In genomic region chr20:44829688-44830087, GRCh38 we compare ENCODE assay signal across 1 cellular context.
TF ChIP-seq lines count a peak whose summit lies in the region.

No MANE protein-coding gene starts in this region.

TF ChIP-seq in HEK293, 187 proteins besides CTCF, POLR2A, EP300 and RAD21 (continued from another document and continues in another):
- TF ChIP-seq ZBTB44 (tag by site-specific recombination; IDR thresholded peaks at IDR 0.05) (peak; percentile 80), ZSCAN4 (tag by site-specific recombination; IDR thresholded peaks at IDR 0.05) (no peak), ZNF221 (tag by site-specific recombination; IDR thresholded peaks at IDR 0.05; ENCODE audit: borderline replicate concordance) (no peak), ZNF37A (tag by site-specific recombination; IDR thresholded peaks at IDR 0.05) (no peak), KLF7 (tag by site-specific recombination; IDR thresholded peaks at IDR 0.05; ENCODE audit: borderline replicate concordance) (no peak), ZBTB1 (tag by site-specific recombination; IDR thresholded peaks at IDR 0.05) (no peak), ZFP3 (tag by site-specific recombination; IDR thresholded peaks at IDR 0.05; ENCODE audit: low read depth) (no peak), ZNF776 (tag by site-specific recombination; IDR thresholded peaks at IDR 0.05; ENCODE audit: borderline replicate concordance) (no peak), ZNF585B (tag by site-specific recombination; IDR thresholded peaks at IDR 0.05) (no peak), ZNF704 (tag by site-specific recombination; IDR thresholded peaks at IDR 0.05) (no peak), ZNF623 (tag by site-specific recombination; IDR thresholded peaks at IDR 0.05) (no peak), TRIM28 (IDR thresholded peaks at IDR 0.05; ENCODE audit: borderline replicate concordance, low read length) (peak; percentile 76), ZNF394 (tag by site-specific recombination; IDR thresholded peaks at IDR 0.05; ENCODE audit: borderline replicate concordance) (peak; percentile 25; the same call in 1 of the 2 replicates), ZNF341 (tag by site-specific recombination; IDR thresholded peaks at IDR 0.05; ENCODE audit: low read depth) (no peak), GLI2 (tag by site-specific recombination; IDR thresholded peaks at IDR 0.05; ENCODE audit: borderline replicate concordance, low read depth) (no peak), ZNF148 (tag by site-specific recombination; IDR thresholded peaks at IDR 0.05; ENCODE audit: borderline replicate concordance) (no peak), YY1 (tag by site-specific recombination; IDR thresholded peaks at IDR 0.05) (no peak), ZNF707 (tag by site-specific recombination; IDR thresholded peaks at IDR 0.05) (no peak), ZNF600 (tag by site-specific recombination; IDR thresholded peaks at IDR 0.05) (peak; percentile 69), AEBP2 (tag by site-specific recombination; IDR thresholded peaks at IDR 0.05; ENCODE audit: borderline replicate concordance) (no peak), ZNF48 (tag by site-specific recombination; IDR thresholded peaks at IDR 0.05) (no peak), ZNF114 (tag by site-specific recombination; IDR thresholded peaks at IDR 0.05) (no peak), OSR2 (tag by site-specific recombination; IDR thresholded peaks at IDR 0.05) (peak; percentile 79), ZNF121 (tag by site-specific recombination; IDR thresholded peaks at IDR 0.05) (no peak), ZNF19 (tag by site-specific recombination; IDR thresholded peaks at IDR 0.05; ENCODE audit: low read depth) (no peak), PRDM10 (tag by site-specific recombination; IDR thresholded peaks at IDR 0.05) (no peak), ZFHX2 (tag by site-specific recombination; conservative IDR thresholded peaks at IDR 0.05) (no peak), HOXA7 (CRISPR knock-in tag; IDR thresholded peaks at IDR 0.05; ENCODE audit: borderline replicate concordance) (no peak), ZNF214 (tag by site-specific recombination; IDR thresholded peaks at IDR 0.05; ENCODE audit: borderline replicate concordance) (no peak), ZNF274 (IDR thresholded peaks at IDR 0.05; ENCODE audit: low read length) (no peak), ZNF274 (tag by site-specific recombination; IDR thresholded peaks at IDR 0.05; ENCODE audit: borderline replicate concordance) (no peak), ZNF596 (tag by site-specific recombination; IDR thresholded peaks at IDR 0.05) (no peak), SCRT1 (tag by site-specific recombination; IDR thresholded peaks at IDR 0.05; ENCODE audit: borderline replicate concordance) (peak; percentile 72; the same call in 1 of the 2 replicates)
- TF ChIP-seq, protein P1, sequence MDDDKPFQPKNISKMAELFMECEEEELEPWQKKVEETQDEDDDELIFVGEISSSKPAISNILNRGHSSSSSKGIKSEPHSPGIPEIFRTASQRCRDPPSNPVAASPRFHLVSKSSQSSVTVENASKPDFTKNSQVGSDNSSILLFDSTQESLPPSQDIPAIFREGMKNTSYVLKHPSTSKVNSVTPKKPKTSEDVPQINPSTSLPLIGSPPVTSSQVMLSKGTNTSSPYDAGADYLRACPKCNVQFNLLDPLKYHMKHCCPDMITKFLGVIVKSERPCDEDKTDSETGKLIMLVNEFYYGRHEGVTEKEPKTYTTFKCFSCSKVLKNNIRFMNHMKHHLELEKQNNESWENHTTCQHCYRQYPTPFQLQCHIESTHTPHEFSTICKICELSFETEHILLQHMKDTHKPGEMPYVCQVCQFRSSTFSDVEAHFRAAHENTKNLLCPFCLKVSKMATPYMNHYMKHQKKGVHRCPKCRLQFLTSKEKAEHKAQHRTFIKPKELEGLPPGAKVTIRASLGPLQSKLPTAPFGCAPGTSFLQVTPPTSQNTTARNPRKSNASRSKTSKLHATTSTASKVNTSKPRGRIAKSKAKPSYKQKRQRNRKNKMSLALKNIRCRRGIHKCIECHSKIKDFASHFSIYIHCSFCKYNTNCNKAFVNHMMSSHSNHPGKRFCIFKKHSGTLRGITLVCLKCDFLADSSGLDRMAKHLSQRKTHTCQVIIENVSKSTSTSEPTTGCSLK (tag by site-specific recombination; IDR thresholded peaks at IDR 0.05): no peak
- TF ChIP-seq, protein P2, sequence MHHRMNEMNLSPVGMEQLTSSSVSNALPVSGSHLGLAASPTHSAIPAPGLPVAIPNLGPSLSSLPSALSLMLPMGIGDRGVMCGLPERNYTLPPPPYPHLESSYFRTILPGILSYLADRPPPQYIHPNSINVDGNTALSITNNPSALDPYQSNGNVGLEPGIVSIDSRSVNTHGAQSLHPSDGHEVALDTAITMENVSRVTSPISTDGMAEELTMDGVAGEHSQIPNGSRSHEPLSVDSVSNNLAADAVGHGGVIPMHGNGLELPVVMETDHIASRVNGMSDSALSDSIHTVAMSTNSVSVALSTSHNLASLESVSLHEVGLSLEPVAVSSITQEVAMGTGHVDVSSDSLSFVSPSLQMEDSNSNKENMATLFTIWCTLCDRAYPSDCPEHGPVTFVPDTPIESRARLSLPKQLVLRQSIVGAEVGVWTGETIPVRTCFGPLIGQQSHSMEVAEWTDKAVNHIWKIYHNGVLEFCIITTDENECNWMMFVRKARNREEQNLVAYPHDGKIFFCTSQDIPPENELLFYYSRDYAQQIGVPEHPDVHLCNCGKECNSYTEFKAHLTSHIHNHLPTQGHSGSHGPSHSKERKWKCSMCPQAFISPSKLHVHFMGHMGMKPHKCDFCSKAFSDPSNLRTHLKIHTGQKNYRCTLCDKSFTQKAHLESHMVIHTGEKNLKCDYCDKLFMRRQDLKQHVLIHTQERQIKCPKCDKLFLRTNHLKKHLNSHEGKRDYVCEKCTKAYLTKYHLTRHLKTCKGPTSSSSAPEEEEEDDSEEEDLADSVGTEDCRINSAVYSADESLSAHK (tag by site-specific recombination; IDR thresholded peaks at IDR 0.05): no peak
- TF ChIP-seq, protein P3, sequence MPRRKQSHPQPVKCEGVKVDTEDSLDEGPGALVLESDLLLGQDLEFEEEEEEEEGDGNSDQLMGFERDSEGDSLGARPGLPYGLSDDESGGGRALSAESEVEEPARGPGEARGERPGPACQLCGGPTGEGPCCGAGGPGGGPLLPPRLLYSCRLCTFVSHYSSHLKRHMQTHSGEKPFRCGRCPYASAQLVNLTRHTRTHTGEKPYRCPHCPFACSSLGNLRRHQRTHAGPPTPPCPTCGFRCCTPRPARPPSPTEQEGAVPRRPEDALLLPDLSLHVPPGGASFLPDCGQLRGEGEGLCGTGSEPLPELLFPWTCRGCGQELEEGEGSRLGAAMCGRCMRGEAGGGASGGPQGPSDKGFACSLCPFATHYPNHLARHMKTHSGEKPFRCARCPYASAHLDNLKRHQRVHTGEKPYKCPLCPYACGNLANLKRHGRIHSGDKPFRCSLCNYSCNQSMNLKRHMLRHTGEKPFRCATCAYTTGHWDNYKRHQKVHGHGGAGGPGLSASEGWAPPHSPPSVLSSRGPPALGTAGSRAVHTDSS (tag by site-specific recombination; IDR thresholded peaks at IDR 0.05): no peak
- TF ChIP-seq, protein P4, sequence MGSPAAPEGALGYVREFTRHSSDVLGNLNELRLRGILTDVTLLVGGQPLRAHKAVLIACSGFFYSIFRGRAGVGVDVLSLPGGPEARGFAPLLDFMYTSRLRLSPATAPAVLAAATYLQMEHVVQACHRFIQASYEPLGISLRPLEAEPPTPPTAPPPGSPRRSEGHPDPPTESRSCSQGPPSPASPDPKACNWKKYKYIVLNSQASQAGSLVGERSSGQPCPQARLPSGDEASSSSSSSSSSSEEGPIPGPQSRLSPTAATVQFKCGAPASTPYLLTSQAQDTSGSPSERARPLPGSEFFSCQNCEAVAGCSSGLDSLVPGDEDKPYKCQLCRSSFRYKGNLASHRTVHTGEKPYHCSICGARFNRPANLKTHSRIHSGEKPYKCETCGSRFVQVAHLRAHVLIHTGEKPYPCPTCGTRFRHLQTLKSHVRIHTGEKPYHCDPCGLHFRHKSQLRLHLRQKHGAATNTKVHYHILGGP (tag by site-specific recombination; IDR thresholded peaks at IDR 0.05): no peak
